25 cellular contexts compared by ENCODE assay signal in the genomic region with DNA sequence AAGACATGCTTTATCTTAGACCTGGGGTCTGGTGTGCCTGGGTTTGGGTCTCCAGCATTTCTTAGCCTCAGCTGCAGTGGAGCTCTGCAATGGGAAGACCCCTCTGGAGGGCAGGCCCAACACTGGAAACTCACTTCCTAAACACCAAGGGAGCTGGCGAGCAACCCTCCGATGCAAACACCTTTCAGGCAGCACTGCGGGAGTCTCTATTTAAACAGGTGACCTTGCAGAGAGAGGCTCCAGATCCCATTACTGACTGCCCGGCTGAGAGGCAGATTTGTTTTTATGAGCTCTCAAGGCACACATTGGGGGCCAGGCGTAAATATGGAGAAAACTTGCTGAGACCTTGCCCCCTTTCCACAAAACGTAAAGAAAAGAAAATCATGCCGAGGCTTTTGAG.
DNase-seq lines count a peak whose midpoint lies in the region; ATAC-seq and TF ChIP-seq lines count a peak whose summit lies in the region.
"Had no signal": no experiment of that assay in that cellular context is flagged by ENCODE, and none has a peak within 500 bp of the region (broad histone marks: within the 10 kb centered on the region; RNA-seq: fewer than 3 reads in every experiment).

No MANE protein-coding gene starts in this region.

- H3K27ac ChIP-seq in H9 (ENCODE audit: insufficient read length, low read depth, low read length) (no peak overlapping the region), neural progenitor cell (no peak overlapping the region), thyroid gland (no peak overlapping the region)
- H3K27ac ChIP-seq: gastrocnemius medialis, skin epidermis, tibial artery had no signal

- H3K79me2 ChIP-seq in H9 (ENCODE audit: insufficient read depth, low read length) = no peaks in the 10 kb centered on the region
- H3K79me2 ChIP-seq in neural progenitor cell (ENCODE audit: low read depth) = no peaks in the 10 kb centered on the region

- no peak overlapping the region for H2BK15ac ChIP-seq in H9 (ENCODE audit: low read depth, low read length)

- H3K23me2 ChIP-seq in H9 (ENCODE audit: insufficient read length, low read depth, low read length, poor library complexity, severe bottlenecking) = no peaks in the 10 kb centered on the region

- intact Hi-C loops in thyroid gland (cut with DNase I) = no loop called here

- no CpG with 5 or more reads among the region's 7 CpGs for WGBS in H9 (ENCODE audit: extremely low coverage, insufficient read length, low lambda C conversion rate)
- WGBS in thyroid gland, 2 donors = 83 to 87% methylated on average over 7 of the region's 7 CpGs

- no peak overlapping the region for H2AK5ac ChIP-seq in H9 (ENCODE audit: insufficient read length, low read length)

- H3K4me1 ChIP-seq in H9 (ENCODE audit: insufficient read depth, low read length) = no peaks in the 10 kb centered on the region
- peaks cover 26% of the 10 kb centered on the region for H3K4me1 ChIP-seq in neural progenitor cell
- no peaks in the 10 kb centered on the region for H3K4me1 ChIP-seq in thyroid gland
- H3K4me1 ChIP-seq: gastrocnemius medialis had no signal

- no peak overlapping the region for H2BK20ac ChIP-seq in H9 (ENCODE audit: low read depth, low read length, poor library complexity, severe bottlenecking)

- H3K79me1 ChIP-seq in H9 (ENCODE audit: insufficient read depth, low read depth, low read length, poor library complexity, severe bottlenecking) = no peaks in the 10 kb centered on the region

- H2AFZ ChIP-seq in H9 (ENCODE audit: low read length) (no peak overlapping the region), neural progenitor cell (replicated peaks) (no peak overlapping the region)

- H3K18ac ChIP-seq in H9 (ENCODE audit: insufficient read length, low read depth, low read length) = no peak overlapping the region

- H3K9me3 ChIP-seq in H9 (ENCODE audit: control insufficient read depth, low read depth, low read length) = no peaks in the 10 kb centered on the region
- H3K9me3 ChIP-seq in neural progenitor cell (ENCODE audit: low read depth) = no peaks in the 10 kb centered on the region
- no peaks in the 10 kb centered on the region for H3K9me3 ChIP-seq in thyroid gland
- H3K9me3 ChIP-seq: gastrocnemius medialis, tibial artery had no signal

- no peak for TF ChIP-seq CTCF in H9 (conservative IDR thresholded peaks at IDR 0.05)
- TF ChIP-seq CTCF in neural progenitor cell (IDR thresholded peaks at IDR 0.05) = no peak
- no peak for TF ChIP-seq CTCF in foreskin fibroblast (IDR thresholded peaks at IDR 0.05; ENCODE audit: low read depth, low read length)
- TF ChIP-seq CTCF in thyroid gland (IDR thresholded peaks at IDR 0.05) = no peak

- no peak overlapping the region for H2BK120ac ChIP-seq in H9 (ENCODE audit: low read depth, low read length, poor library complexity, severe bottlenecking)

- H3K4me2 ChIP-seq in H9 (ENCODE audit: insufficient read depth, insufficient read length, low read length) (no peak overlapping the region), neural progenitor cell (peak overlapping the region; percentile 12)

- no peak overlapping the region for H4K91ac ChIP-seq in H9 (ENCODE audit: insufficient read length, low read depth, low read length)

- peak overlapping the region in 2 of 3 experiments; percentile 49 to 73; a peak in 3 of 7 replicates for H3K27ac Mint-ChIP-seq in H9
- H3K27ac Mint-ChIP-seq in neural progenitor cell = no peak overlapping the region
- H3K27ac Mint-ChIP-seq: activated CD4-positive, alpha-beta T cell treated with anti-CD3 and anti-CD28 coated beads, Interleukin-2, amount 10 ng/mL, durations not matched to agents 24 days and 14 days; activated naive CD8-positive, alpha-beta T cell treated with anti-CD3 and anti-CD28 coated beads for 36 hours; activated T-helper 17 cell treated with anti-CD3 and anti-CD28 coated beads, Interleukin-2, amount 50 U/mL, for 72 hours; CD4-positive, alpha-beta T cell; T-cell had no signal

- no peak overlapping the region for H3K23ac ChIP-seq in H9 (ENCODE audit: insufficient read length, low read depth, low read length)

- no peaks in the 10 kb centered on the region for H4K20me1 ChIP-seq in H9 (ENCODE audit: control insufficient read depth, insufficient read depth, insufficient read length)
- H4K20me1 ChIP-seq in neural progenitor cell (ENCODE audit: low read depth) = no peaks in the 10 kb centered on the region

- H3K27me3 Mint-ChIP-seq in H9 (ENCODE audit: low read depth) = no peaks in the 10 kb centered on the region
- H3K27me3 Mint-ChIP-seq in neural progenitor cell (ENCODE audit: insufficient read depth, low read depth) = peaks cover 2% of the 10 kb centered on the region
- H3K27me3 Mint-ChIP-seq: activated CD4-positive, alpha-beta T cell treated with anti-CD3 and anti-CD28 coated beads, Interleukin-2, amount 10 ng/mL, durations not matched to agents 24 days and 14 days; activated naive CD8-positive, alpha-beta T cell treated with anti-CD3 and anti-CD28 coated beads for 36 hours; activated T-helper 17 cell treated with anti-CD3 and anti-CD28 coated beads, Interleukin-2, amount 50 U/mL, for 72 hours had no signal

- H3K9me3 Mint-ChIP-seq in H9 = no peaks in the 10 kb centered on the region
- H3K9me3 Mint-ChIP-seq in neural progenitor cell = no peaks in the 10 kb centered on the region
- H3K9me3 Mint-ChIP-seq: activated CD4-positive, alpha-beta T cell treated with anti-CD3 and anti-CD28 coated beads, Interleukin-2, amount 10 ng/mL, durations not matched to agents 24 days and 14 days; activated T-helper 17 cell treated with anti-CD3 and anti-CD28 coated beads, Interleukin-2, amount 50 U/mL, for 72 hours had no signal

- H3K9ac ChIP-seq in H9 (ENCODE audit: extremely low read depth, insufficient read length, low read length) (no peak overlapping the region), neural progenitor cell (no peak overlapping the region)

- no peak overlapping the region for H3T11ph ChIP-seq in H9 (ENCODE audit: low read length)

- no peak for ATAC-seq in HG03159 (IDR thresholded peaks at IDR 0.05; ENCODE audit: unreplicated experiment)
- ATAC-seq: activated T-helper 17 cell treated with anti-CD3 and anti-CD28 coated beads, Interleukin-2, amount 50 U/mL, for 72 hours; Right ventricle myocardium inferior; T-cell had no signal

- no peak overlapping the region for H3K14ac ChIP-seq in H9 (ENCODE audit: insufficient read depth, low read length)

- no peak overlapping the region for H3K4ac ChIP-seq in H9 (ENCODE audit: low read depth, low read length)

- H3K36me3 ChIP-seq in neural progenitor cell (no peaks in the 10 kb centered on the region), thyroid gland (no peaks in the 10 kb centered on the region)
- H3K36me3 ChIP-seq: gastrocnemius medialis, tibial artery had no signal

- H3K4me3 ChIP-seq in neural progenitor cell = no peak overlapping the region
- H3K4me3 ChIP-seq in foreskin fibroblast (ENCODE audit: low read depth in 1 of 2, low read length in 2 of 2) = no peak overlapping the region
- no peak overlapping the region for H3K4me3 ChIP-seq in thyroid gland (replicated peaks in 1 of 3)
- H3K4me3 ChIP-seq: gastrocnemius medialis, skin epidermis, tibial artery had no signal

- no peak overlapping the region for H2BK5ac ChIP-seq in H9 (ENCODE audit: insufficient read length, low read length)

- no peak overlapping the region for H3K56ac ChIP-seq in H9 (ENCODE audit: insufficient read length, low read depth, low read length)

- H4K5ac ChIP-seq in H9 (ENCODE audit: insufficient read length, low read depth, low read length) = no peak overlapping the region

- no peak overlapping the region for H4K8ac ChIP-seq in H9 (replicated peaks; ENCODE audit: insufficient read length, low read depth, low read length)

- H3F3A ChIP-seq in neural progenitor cell (ENCODE audit: low read depth) = no peaks in the 10 kb centered on the region

- no peak for TF ChIP-seq POLR2A in thyroid gland (IDR thresholded peaks at IDR 0.05)

- H3K36me3 Mint-ChIP-seq in H9 (ENCODE audit: insufficient read depth in 1 of 3, low read depth in 3 of 3) (no peaks in the 10 kb centered on the region), neural progenitor cell (no peaks in the 10 kb centered on the region)
- H3K36me3 Mint-ChIP-seq: activated naive CD8-positive, alpha-beta T cell treated with anti-CD3 and anti-CD28 coated beads for 36 hours; T-cell had no signal

- H3K27me3 ChIP-seq in H9 (ENCODE audit: insufficient read depth, low read length) (no peaks in the 10 kb centered on the region), neural progenitor cell (no peaks in the 10 kb centered on the region), thyroid gland (no peaks in the 10 kb centered on the region)
- H3K27me3 ChIP-seq: gastrocnemius medialis, tibial artery had no signal

- H3K4me1 Mint-ChIP-seq in H9 = peaks cover 22 to 30% of the 10 kb centered on the region in 2 experiments
- H3K4me1 Mint-ChIP-seq in neural progenitor cell = no peaks in the 10 kb centered on the region
- H3K4me1 Mint-ChIP-seq: activated CD4-positive, alpha-beta T cell treated with anti-CD3 and anti-CD28 coated beads, Interleukin-2, amount 10 ng/mL, durations not matched to agents 24 days and 14 days; activated naive CD8-positive, alpha-beta T cell treated with anti-CD3 and anti-CD28 coated beads for 36 hours; activated T-helper 17 cell treated with anti-CD3 and anti-CD28 coated beads, Interleukin-2, amount 50 U/mL, for 72 hours; T-cell had no signal

- H2BK12ac ChIP-seq in H9 (ENCODE audit: insufficient read length, low read depth, low read length) = no peak overlapping the region

- DNase-seq in H9 (no peak), NCI-H2081 (lab: John Stamatoyannopoulos, UW) (peak; percentile 73 to 92), NCI-H69 (lab: John Stamatoyannopoulos, UW) (peak; percentile 98), neural progenitor cell (ENCODE audit: low spot score) (peak; percentile 7), foreskin fibroblast (no peak), thyroid gland (no peak)
- DNase-seq: activated CD4-positive, alpha-beta T cell treated with anti-CD3 and anti-CD28 coated beads, Interleukin-2, amount 10 ng/mL, durations not matched to agents 24 days and 14 days; activated naive CD8-positive, alpha-beta T cell treated with anti-CD3 and anti-CD28 coated beads for 36 hours; CD4-positive, alpha-beta T cell; effector CD4-positive, alpha-beta T cell; gastrocnemius medialis; KBM-7; kidney glomerular epithelial cell; mammary epithelial cell; MV-4-11; NCI-H524 treated with DMSO at 0.1 percent for 48 hours; OCI-M1; stimulated activated CD4-positive, alpha-beta T cell treated with anti-CD3 and anti-CD28 coated beads, Interleukin-2, amount 100 ng/mL, for 48 hours; stimulated activated naive CD4-positive, alpha-beta T cell treated with Interleukin-2 at 50 U/mL for 16 hours; T-cell; tibial artery had no signal

- H3K4me3 Mint-ChIP-seq in H9 (no peak overlapping the region), neural progenitor cell (no peak overlapping the region)
- H3K4me3 Mint-ChIP-seq: activated CD4-positive, alpha-beta T cell treated with anti-CD3 and anti-CD28 coated beads, Interleukin-2, amount 10 ng/mL, durations not matched to agents 24 days and 14 days; activated naive CD8-positive, alpha-beta T cell treated with anti-CD3 and anti-CD28 coated beads for 36 hours; activated T-helper 17 cell treated with anti-CD3 and anti-CD28 coated beads, Interleukin-2, amount 50 U/mL, for 72 hours; CD4-positive, alpha-beta T cell; T-cell had no signal

Comparison
In these comparisons a context has a peak if more than half of its experiments do, and no peak if none do; other contexts are left out.
1. DNase-seq: peak in NCI-H2081 (2 of 2), NCI-H69 (single experiment) and neural progenitor cell (single experiment); none in H9 (single experiment), foreskin fibroblast (0 of 2) and thyroid gland (0 of 2).